Comparison of ENCODE assay signal across 19 cellular contexts in genomic region chr13:98174321-98174720, GRCh38. TPM values are rescaled to one million over a fixed set of nuclear protein-coding genes. Genes with fewer than 3 reads are reported as not detected.
DNase-seq lines count a peak whose midpoint lies in the region; ATAC-seq, FAIRE-seq and TF ChIP-seq lines count a peak whose summit lies in the region.
"Had no signal": no experiment of that assay in that cellular context is flagged by ENCODE, and none has a peak within 500 bp of the region (broad histone marks: within the 10 kb centered on the region; RNA-seq: fewer than 3 reads in every experiment).

No MANE protein-coding gene starts in this region.

- H3K9me3 ChIP-seq in adipocyte (ENCODE audit: control insufficient read depth, low read length) (no peaks in the 10 kb centered on the region), kidney (ENCODE audit: control insufficient read depth in 1 of 2, low read length in 2 of 2) (no peaks in the 10 kb centered on the region), small intestine (ENCODE audit: control insufficient read depth, low read depth) (no peaks in the 10 kb centered on the region)
- H3K9me3 ChIP-seq: BE2C had no signal

- no peaks in the 10 kb centered on the region for H3K27me3 ChIP-seq in adipocyte (replicated peaks; ENCODE audit: control insufficient read depth, insufficient read depth, low read length)
- H3K27me3 ChIP-seq in small intestine (ENCODE audit: control insufficient read depth in 2 of 2, insufficient read depth in 2 of 2, low read length in 2 of 2) = no peaks in the 10 kb centered on the region
- H3K27me3 ChIP-seq: BE2C, foreskin keratinocyte had no signal

- 65 to 90% (median 85%) methylated on average over 7 of the region's 7 CpGs for WGBS in small intestine, 3 donors

- ATAC-seq in sciatic nerve = peak; percentile 21
- no peak for ATAC-seq in HG02798 (IDR thresholded peaks at IDR 0.05; ENCODE audit: poor library complexity, unreplicated experiment)
- ATAC-seq: activated CD4-positive, alpha-beta T cell treated with anti-CD3 and anti-CD28 coated beads for 36 hours; activated naive CD8-positive, alpha-beta T cell treated with anti-CD3 and anti-CD28 coated beads, Interleukin-2, amount 50 U/mL, for 24 hours had no signal

- H3K36me3 ChIP-seq in adipocyte (ENCODE audit: control insufficient read depth, insufficient read depth, low read length, severe bottlenecking) (no peaks in the 10 kb centered on the region), kidney (ENCODE audit: control insufficient read depth in 1 of 2, insufficient read depth in 2 of 2, low read length in 2 of 2) (no peaks in the 10 kb centered on the region), small intestine (ENCODE audit: control insufficient read depth in 2 of 2, insufficient read depth in 2 of 2, low read length in 2 of 2) (no peaks in the 10 kb centered on the region)
- H3K36me3 ChIP-seq: BE2C had no signal

- FAIRE-seq in kidney (lab: Jason Lieb, UNC) = no peak
- FAIRE-seq in small intestine (lab: Jason Lieb, UNC) = no peak
- FAIRE-seq: keratinocyte had no signal

- H3K27ac ChIP-seq in C4-2B (peak overlapping the region; percentile 67), kidney (ENCODE audit: low read depth in 2 of 2, low read length in 2 of 2) (peak overlapping the region; percentile 89 to 97), small intestine (ENCODE audit: low read depth in 1 of 2, low read length in 1 of 2) (no peak overlapping the region)
- H3K27ac ChIP-seq: foreskin keratinocyte had no signal

- intact Hi-C loops in kidney (cut with DNase I) = no loop called here
- intact Hi-C loops in sciatic nerve (cut with DNase I) = no loop called here

- TF ChIP-seq CTCF in C4-2B (conservative IDR thresholded peaks at IDR 0.05) (no peak), kidney (IDR thresholded peaks at IDR 0.05; ENCODE audit: borderline replicate concordance, extremely low read depth, insufficient read depth) (no peak)

- peak; percentile 20 for DNase-seq in adipocyte (ENCODE audit: low read depth)
- DNase-seq in kidney = no peak
- DNase-seq in sciatic nerve (ENCODE audit: low spot score) = no peak
- no peak for DNase-seq in small intestine
- DNase-seq in NCI-H1694 treated with DMSO at 0.1 percent for 48 hours (lab: John Stamatoyannopoulos, UW) = no peak
- no peak for DNase-seq in DMS153 treated with DMSO at 0.1 percent for 48 hours (lab: John Stamatoyannopoulos, UW; ENCODE audit: unreplicated experiment)
- DNase-seq: activated CD4-positive, alpha-beta T cell treated with anti-CD3 and anti-CD28 coated beads for 36 hours; activated naive CD8-positive, alpha-beta T cell treated with anti-CD3 and anti-CD28 coated beads, Interleukin-2, amount 50 U/mL, for 24 hours; activated T-cell treated with anti-CD3 and anti-CD28 coated beads, Interleukin-2, amount 50 U/mL, for 1 hour; BE2C; DND-41; foreskin keratinocyte; stimulated activated CD4-positive, alpha-beta T cell treated with anti-CD3 and anti-CD28 coated beads, Interleukin-12 subunit alpha, Interleukin-12 subunit beta, amount 100 ng/mL, for 4 hours had no signal

- H3K4me3 ChIP-seq in adipocyte (ENCODE audit: low read length) = peak overlapping the region; percentile 55
- H3K4me3 ChIP-seq in kidney (ENCODE audit: low read length in 2 of 2) = no peak overlapping the region
- H3K4me3 ChIP-seq in small intestine (ENCODE audit: low read depth in 1 of 2, low read length in 2 of 2) = no peak overlapping the region

- peaks cover 42% of the 10 kb centered on the region for H3K4me1 ChIP-seq in adipocyte (ENCODE audit: control insufficient read depth, insufficient read depth, low read length)
- peaks cover 42 to 52% of the 10 kb centered on the region in 2 donors for H3K4me1 ChIP-seq in kidney (ENCODE audit: control insufficient read depth in 1 of 2, insufficient read depth in 1 of 2, low read depth in 1 of 2, low read length in 2 of 2)
- H3K4me1 ChIP-seq in small intestine (ENCODE audit: control insufficient read depth in 2 of 2, insufficient read depth in 1 of 2, low read depth in 1 of 2, low read length in 1 of 2) = no peaks in the 10 kb centered on the region
- H3K4me1 ChIP-seq: foreskin keratinocyte had no signal

- H3K9ac ChIP-seq in adipocyte (ENCODE audit: low read length) = peak overlapping the region; percentile 67
- H3K9ac ChIP-seq in kidney (ENCODE audit: low read length in 2 of 2) = peak overlapping the region in 1 of 2 donors; percentile 1

RNA-seq across cellular contexts. Expression of gene RNF113B, which starts 2.7 kb away (rescaled TPM):
- total RNA-seq in kidney (not detected), sciatic nerve (not detected)
- polyA plus RNA-seq in kidney (ENCODE audit: insufficient read depth, low read depth, low replicate concordance) (not detected), small intestine (not detected)
- total RNA-seq: activated CD4-positive, alpha-beta T cell treated with anti-CD3 and anti-CD28 coated beads for 36 hours; foreskin keratinocyte; HT-29; natural killer cell treated with Interleukin-12 subunit alpha and Interleukin-12 subunit beta and Interleukin-15 and Interleukin-18, amount 100 ng/mL, for 72 hours; ureter had no signal
- polyA plus RNA-seq: foreskin keratinocyte, keratinocyte had no signal

RNA-seq across cellular contexts. Expression of gene FARP1, which starts 31.4 kb away (rescaled TPM):
- total RNA-seq in kidney (229 TPM), sciatic nerve (35.4 TPM)
- polyA plus RNA-seq in kidney (ENCODE audit: insufficient read depth, low read depth, low replicate concordance) (123 TPM), small intestine (1 to 10 TPM in 2 of 3 donors, under 1 TPM in 1; 0.89 to 8.6 (median 3.8) TPM)

Comparison
In these comparisons a context has a peak if more than half of its experiments do, and no peak if none do; other contexts are left out.
1. H3K27ac ChIP-seq: peak in C4-2B (single experiment) and kidney (2 of 2); none in small intestine (0 of 2).